ENCODE assay signal across 1 cellular context in the genomic region with DNA sequence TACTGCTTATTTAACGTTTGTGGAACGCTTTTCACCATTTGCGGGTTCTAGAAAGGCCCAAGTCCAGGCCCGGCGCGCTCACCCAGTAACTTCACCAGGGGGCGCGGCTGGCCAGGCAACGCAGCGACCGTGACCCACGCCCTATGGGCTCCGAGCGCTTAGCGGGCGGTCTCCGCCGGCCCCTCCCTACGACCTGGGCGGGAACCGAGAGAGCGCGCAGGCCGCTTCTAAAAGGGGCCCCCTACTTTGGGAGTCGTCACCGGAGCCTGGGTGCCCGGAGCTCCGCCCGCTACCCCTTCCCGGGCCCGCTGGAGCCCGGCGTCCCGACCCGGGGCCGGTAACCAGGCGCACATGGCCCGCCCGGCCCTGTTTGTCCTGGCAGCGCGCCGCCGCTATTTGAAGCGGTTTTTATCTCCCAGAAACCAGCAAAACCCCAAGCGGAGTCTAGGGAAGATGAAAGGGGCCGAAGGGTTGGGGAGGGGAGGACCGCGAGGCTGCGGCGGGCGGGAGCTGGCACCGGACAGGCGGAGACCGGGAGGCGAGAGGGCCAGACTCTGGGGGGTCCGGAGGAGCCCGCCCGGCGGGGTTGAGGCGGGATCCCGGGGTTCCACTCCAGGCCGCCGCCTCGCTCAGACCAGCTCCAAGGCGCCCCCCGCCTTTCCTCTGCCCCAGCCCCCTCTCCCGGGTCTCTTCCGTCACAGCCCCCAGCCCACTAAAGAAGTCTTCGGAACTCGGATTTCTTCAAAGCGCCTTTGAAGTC.
TF ChIP-seq lines count a peak whose summit lies in the region.

No MANE protein-coding gene starts in this region.

TF ChIP-seq in K562, 482 proteins besides CTCF, POLR2A, EP300 and RAD21 (continues in another document):
- 0 out of 2 replicates have a peak, but pooled peaks have one; percentile 59 for TF ChIP-seq NR1H2 (CRISPR knock-in tag; IDR thresholded peaks at IDR 0.05)
- TF ChIP-seq, protein P1, sequence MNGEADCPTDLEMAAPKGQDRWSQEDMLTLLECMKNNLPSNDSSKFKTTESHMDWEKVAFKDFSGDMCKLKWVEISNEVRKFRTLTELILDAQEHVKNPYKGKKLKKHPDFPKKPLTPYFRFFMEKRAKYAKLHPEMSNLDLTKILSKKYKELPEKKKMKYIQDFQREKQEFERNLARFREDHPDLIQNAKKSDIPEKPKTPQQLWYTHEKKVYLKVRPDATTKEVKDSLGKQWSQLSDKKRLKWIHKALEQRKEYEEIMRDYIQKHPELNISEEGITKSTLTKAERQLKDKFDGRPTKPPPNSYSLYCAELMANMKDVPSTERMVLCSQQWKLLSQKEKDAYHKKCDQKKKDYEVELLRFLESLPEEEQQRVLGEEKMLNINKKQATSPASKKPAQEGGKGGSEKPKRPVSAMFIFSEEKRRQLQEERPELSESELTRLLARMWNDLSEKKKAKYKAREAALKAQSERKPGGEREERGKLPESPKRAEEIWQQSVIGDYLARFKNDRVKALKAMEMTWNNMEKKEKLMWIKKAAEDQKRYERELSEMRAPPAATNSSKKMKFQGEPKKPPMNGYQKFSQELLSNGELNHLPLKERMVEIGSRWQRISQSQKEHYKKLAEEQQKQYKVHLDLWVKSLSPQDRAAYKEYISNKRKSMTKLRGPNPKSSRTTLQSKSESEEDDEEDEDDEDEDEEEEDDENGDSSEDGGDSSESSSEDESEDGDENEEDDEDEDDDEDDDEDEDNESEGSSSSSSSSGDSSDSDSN (IDR thresholded peaks at IDR 0.05; ENCODE audit: borderline replicate concordance in 1 of 2, low read depth in 2 of 2, low read length in 2 of 2) = 0 out of 4 replicates have a peak, but pooled peaks of 1 of the 2 experiments have one; percentile 76
- TF ChIP-seq KLF1 (tag; IDR thresholded peaks at IDR 0.05) = peak; percentile 80
- TF ChIP-seq ZBTB1 (CRISPR knock-in tag; IDR thresholded peaks at IDR 0.05; ENCODE audit: borderline replicate concordance, low read depth) = 0 out of 2 replicates have a peak, but pooled peaks have one; percentile 36
- TF ChIP-seq E2F3 (CRISPR knock-in tag; IDR thresholded peaks at IDR 0.05) = peak; percentile 80; the same call in 1 of the 2 replicates
- peak; percentile 89 for TF ChIP-seq EP400 (IDR thresholded peaks at IDR 0.05)
- 0 out of 4 replicates have a peak, but pooled peaks of 1 of the 2 experiments have one; percentile 45 for TF ChIP-seq TRIM24 (IDR thresholded peaks at IDR 0.05)
- TF ChIP-seq HOXB6 (CRISPR knock-in tag; IDR thresholded peaks at IDR 0.05; ENCODE audit: borderline replicate concordance) = no peak
- TF ChIP-seq, protein P2, sequence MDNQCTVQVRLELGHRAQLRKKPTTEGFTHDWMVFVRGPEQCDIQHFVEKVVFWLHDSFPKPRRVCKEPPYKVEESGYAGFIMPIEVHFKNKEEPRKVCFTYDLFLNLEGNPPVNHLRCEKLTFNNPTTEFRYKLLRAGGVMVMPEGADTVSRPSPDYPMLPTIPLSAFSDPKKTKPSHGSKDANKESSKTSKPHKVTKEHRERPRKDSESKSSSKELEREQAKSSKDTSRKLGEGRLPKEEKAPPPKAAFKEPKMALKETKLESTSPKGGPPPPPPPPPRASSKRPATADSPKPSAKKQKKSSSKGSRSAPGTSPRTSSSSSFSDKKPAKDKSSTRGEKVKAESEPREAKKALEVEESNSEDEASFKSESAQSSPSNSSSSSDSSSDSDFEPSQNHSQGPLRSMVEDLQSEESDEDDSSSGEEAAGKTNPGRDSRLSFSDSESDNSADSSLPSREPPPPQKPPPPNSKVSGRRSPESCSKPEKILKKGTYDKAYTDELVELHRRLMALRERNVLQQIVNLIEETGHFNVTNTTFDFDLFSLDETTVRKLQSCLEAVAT (IDR thresholded peaks at IDR 0.05) = 0 out of 4 replicates have a peak, but pooled peaks of 1 of the 2 experiments have one; percentile 30
- 0 out of 2 replicates have a peak, but pooled peaks have one; percentile 20 for TF ChIP-seq ZNF143 (CRISPR knock-in tag; IDR thresholded peaks at IDR 0.05)
- TF ChIP-seq, protein P3, sequence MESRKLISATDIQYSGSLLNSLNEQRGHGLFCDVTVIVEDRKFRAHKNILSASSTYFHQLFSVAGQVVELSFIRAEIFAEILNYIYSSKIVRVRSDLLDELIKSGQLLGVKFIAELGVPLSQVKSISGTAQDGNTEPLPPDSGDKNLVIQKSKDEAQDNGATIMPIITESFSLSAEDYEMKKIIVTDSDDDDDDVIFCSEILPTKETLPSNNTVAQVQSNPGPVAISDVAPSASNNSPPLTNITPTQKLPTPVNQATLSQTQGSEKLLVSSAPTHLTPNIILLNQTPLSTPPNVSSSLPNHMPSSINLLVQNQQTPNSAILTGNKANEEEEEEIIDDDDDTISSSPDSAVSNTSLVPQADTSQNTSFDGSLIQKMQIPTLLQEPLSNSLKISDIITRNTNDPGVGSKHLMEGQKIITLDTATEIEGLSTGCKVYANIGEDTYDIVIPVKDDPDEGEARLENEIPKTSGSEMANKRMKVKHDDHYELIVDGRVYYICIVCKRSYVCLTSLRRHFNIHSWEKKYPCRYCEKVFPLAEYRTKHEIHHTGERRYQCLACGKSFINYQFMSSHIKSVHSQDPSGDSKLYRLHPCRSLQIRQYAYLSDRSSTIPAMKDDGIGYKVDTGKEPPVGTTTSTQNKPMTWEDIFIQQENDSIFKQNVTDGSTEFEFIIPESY (CRISPR knock-in tag; IDR thresholded peaks at IDR 0.05) = peak; percentile 44; the same call in 1 of the 2 replicates
- peak; percentile 86; the same call in 1 of the 2 replicates for TF ChIP-seq SMAD4 (CRISPR knock-in tag; conservative IDR thresholded peaks at IDR 0.05)
- peak; percentile 71 for TF ChIP-seq TAF1 (IDR thresholded peaks at IDR 0.05; ENCODE audit: control insufficient read depth, extremely low read depth, insufficient read depth, low read length, severe bottlenecking)
- TF ChIP-seq, protein P4, sequence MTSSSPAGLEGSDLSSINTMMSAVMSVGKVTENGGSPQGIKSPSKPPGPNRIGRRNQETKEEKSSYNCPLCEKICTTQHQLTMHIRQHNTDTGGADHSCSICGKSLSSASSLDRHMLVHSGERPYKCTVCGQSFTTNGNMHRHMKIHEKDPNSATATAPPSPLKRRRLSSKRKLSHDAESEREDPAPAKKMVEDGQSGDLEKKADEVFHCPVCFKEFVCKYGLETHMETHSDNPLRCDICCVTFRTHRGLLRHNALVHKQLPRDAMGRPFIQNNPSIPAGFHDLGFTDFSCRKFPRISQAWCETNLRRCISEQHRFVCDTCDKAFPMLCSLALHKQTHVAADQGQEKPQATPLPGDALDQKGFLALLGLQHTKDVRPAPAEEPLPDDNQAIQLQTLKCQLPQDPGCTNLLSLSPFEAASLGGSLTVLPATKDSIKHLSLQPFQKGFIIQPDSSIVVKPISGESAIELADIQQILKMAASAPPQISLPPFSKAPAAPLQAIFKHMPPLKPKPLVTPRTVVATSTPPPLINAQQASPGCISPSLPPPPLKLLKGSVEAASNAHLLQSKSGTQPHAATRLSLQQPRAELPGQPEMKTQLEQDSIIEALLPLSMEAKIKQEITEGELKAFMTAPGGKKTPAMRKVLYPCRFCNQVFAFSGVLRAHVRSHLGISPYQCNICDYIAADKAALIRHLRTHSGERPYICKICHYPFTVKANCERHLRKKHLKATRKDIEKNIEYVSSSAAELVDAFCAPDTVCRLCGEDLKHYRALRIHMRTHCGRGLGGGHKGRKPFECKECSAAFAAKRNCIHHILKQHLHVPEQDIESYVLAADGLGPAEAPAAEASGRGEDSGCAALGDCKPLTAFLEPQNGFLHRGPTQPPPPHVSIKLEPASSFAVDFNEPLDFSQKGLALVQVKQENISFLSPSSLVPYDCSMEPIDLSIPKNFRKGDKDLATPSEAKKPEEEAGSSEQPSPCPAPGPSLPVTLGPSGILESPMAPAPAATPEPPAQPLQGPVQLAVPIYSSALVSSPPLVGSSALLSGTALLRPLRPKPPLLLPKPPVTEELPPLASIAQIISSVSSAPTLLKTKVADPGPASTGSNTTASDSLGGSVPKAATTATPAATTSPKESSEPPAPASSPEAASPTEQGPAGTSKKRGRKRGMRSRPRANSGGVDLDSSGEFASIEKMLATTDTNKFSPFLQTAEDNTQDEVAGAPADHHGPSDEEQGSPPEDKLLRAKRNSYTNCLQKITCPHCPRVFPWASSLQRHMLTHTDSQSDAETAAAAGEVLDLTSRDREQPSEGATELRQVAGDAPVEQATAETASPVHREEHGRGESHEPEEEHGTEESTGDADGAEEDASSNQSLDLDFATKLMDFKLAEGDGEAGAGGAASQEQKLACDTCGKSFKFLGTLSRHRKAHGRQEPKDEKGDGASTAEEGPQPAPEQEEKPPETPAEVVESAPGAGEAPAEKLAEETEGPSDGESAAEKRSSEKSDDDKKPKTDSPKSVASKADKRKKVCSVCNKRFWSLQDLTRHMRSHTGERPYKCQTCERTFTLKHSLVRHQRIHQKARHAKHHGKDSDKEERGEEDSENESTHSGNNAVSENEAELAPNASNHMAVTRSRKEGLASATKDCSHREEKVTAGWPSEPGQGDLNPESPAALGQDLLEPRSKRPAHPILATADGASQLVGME (CRISPR knock-in tag; IDR thresholded peaks at IDR 0.05) = peak; percentile 63; the same call in 1 of the 2 replicates
- TF ChIP-seq HDAC8 (tag; IDR thresholded peaks at IDR 0.05) = peak; percentile 47; the same call in 1 of the 2 replicates
- peak; percentile 86 for TF ChIP-seq MYC (IDR thresholded peaks at IDR 0.05; ENCODE audit: low read depth, low read length)
- peak; percentile 87; the same call in 1 of the 2 replicates for TF ChIP-seq MYC (CRISPR knock-in tag; IDR thresholded peaks at IDR 0.05; ENCODE audit: borderline replicate concordance, low read depth)
- 0 out of 4 replicates have a peak, but pooled peaks of 1 of the 2 experiments have one; percentile 37 for TF ChIP-seq FOXA3 (CRISPR knock-in tag; conservative IDR thresholded peaks at IDR 0.05 in 1 of 2, IDR thresholded peaks at IDR 0.05 in 1 of 2)
- peak; percentile 88 for TF ChIP-seq STAG1 (CRISPR knock-in tag; IDR thresholded peaks at IDR 0.05; ENCODE audit: borderline replicate concordance)
- TF ChIP-seq TEAD1 (CRISPR knock-in tag; IDR thresholded peaks at IDR 0.05) = peak in 1 of 2 experiments; percentile 21; a peak in 2 of 4 replicates
- TF ChIP-seq, protein P5, sequence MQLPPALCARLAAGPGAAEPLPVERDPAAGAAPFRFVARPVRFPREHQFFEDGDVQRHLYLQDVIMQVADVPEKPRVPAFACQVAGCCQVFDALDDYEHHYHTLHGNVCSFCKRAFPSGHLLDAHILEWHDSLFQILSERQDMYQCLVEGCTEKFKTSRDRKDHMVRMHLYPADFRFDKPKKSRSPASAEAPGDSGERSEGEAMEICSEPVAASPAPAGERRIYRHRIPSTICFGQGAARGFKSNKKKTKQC (CRISPR knock-in tag; IDR thresholded peaks at IDR 0.05) = peak; percentile 26; the same call in 1 of the 2 replicates
- TF ChIP-seq RBBP5 (IDR thresholded peaks at IDR 0.05; ENCODE audit: borderline replicate concordance, insufficient read depth, low read length, poor library complexity, severe bottlenecking) = peak; percentile 39
- TF ChIP-seq TBP (optimal IDR thresholded peaks at IDR 0.05; ENCODE audit: low read depth, low read length) = no peak
- peak; percentile 38; the same call in 1 of the 2 replicates for TF ChIP-seq DMBX1 (CRISPR knock-in tag; IDR thresholded peaks at IDR 0.05; ENCODE audit: borderline replicate concordance)
- TF ChIP-seq CXXC5 (CRISPR knock-in tag; IDR thresholded peaks at IDR 0.05) = peak; percentile 93
- peak; percentile 90 to 91 for TF ChIP-seq MAZ (CRISPR knock-in tag; conservative IDR thresholded peaks at IDR 0.05 in 1 of 2, IDR thresholded peaks at IDR 0.05 in 1 of 2)
- 0 out of 2 replicates have a peak, but pooled peaks have one; percentile 57 for TF ChIP-seq ILF3 (IDR thresholded peaks at IDR 0.05; ENCODE audit: borderline replicate concordance)
- peak; percentile 41; the same call in 1 of the 2 replicates for TF ChIP-seq BHLHE40 (IDR thresholded peaks at IDR 0.05; ENCODE audit: low read length)
- TF ChIP-seq ARID1B (IDR thresholded peaks at IDR 0.05) = 0 out of 2 replicates have a peak, but pooled peaks have one; percentile 39
- TF ChIP-seq PRDM10 (IDR thresholded peaks at IDR 0.05; ENCODE audit: partially characterized antibody) = peak; percentile 28
- TF ChIP-seq ZSCAN29 (IDR thresholded peaks at IDR 0.05) = 0 out of 2 replicates have a peak, but pooled peaks have one; percentile 42
- TF ChIP-seq, protein P6, sequence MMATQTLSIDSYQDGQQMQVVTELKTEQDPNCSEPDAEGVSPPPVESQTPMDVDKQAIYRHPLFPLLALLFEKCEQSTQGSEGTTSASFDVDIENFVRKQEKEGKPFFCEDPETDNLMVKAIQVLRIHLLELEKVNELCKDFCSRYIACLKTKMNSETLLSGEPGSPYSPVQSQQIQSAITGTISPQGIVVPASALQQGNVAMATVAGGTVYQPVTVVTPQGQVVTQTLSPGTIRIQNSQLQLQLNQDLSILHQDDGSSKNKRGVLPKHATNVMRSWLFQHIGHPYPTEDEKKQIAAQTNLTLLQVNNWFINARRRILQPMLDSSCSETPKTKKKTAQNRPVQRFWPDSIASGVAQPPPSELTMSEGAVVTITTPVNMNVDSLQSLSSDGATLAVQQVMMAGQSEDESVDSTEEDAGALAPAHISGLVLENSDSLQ (IDR thresholded peaks at IDR 0.05) = no peak
- peak; percentile 97 for TF ChIP-seq SMC3 (conservative IDR thresholded peaks at IDR 0.05; ENCODE audit: insufficient read depth, low read depth, low read length)
- TF ChIP-seq HDAC1 (IDR thresholded peaks at IDR 0.05) = peak in 1 of 2 experiments; percentile 60; a peak in 1 of 4 replicates
- TF ChIP-seq CC2D1A (IDR thresholded peaks at IDR 0.05) = 0 out of 2 replicates have a peak, but pooled peaks have one; percentile 62
- TF ChIP-seq MTA2 (IDR thresholded peaks at IDR 0.05; ENCODE audit: low read depth) = no peak
